In genomic region chr3:11718582-11719405, GRCh38 we compare ENCODE assay signal across 8 cellular contexts.
DNase-seq lines count a peak whose midpoint lies in the region; ATAC-seq and TF ChIP-seq lines count a peak whose summit lies in the region.

No MANE protein-coding gene starts in this region.

- peaks cover 10% of the 10 kb centered on the region for H3K4me1 Mint-ChIP-seq in memory B cell

- H3K4me3 Mint-ChIP-seq in memory B cell: peak overlapping the region; percentile 97

- peak; percentile 39 for ATAC-seq in memory B cell (ENCODE audit: low read depth)

- TF ChIP-seq CTCF in GM12864 (IDR thresholded peaks at IDR 0.05; ENCODE audit: low read depth, low read length, missing control alignments) (no peak), LNCaP clone FGC (IDR thresholded peaks at IDR 0.05; ENCODE audit: control insufficient read depth, extremely low read depth, insufficient read depth) (no peak)

- DNase-seq in GM12864 (ENCODE audit: low read depth) (no peak), H4 (ENCODE audit: low spot score) (peak; percentile 22), LNCaP clone FGC (ENCODE audit: low read depth) (no peak), memory B cell (ENCODE audit: low spot score in 2 of 2) (peak; percentile 21 to 23), NCI-H2081 (lab: John Stamatoyannopoulos, UW) (no peak)
- DNase-seq in activated CD4-positive, alpha-beta T cell treated with anti-CD3 and anti-CD28 coated beads, Interleukin-2, amount 50 U/mL, for 24 hours (ENCODE audit: low read depth in 1 of 2, low spot score in 1 of 2): peak; percentile 20 to 25
- peak; percentile 9 for DNase-seq in effector CD4-positive, alpha-beta T cell
- peak; percentile 63 for DNase-seq in stimulated activated CD8-positive, alpha-beta memory T cell treated with anti-CD3 and anti-CD28 coated beads, Interleukin-4, amount 100 ng/mL, for 48 hours

- no peaks in the 10 kb centered on the region for H3K27me3 Mint-ChIP-seq in memory B cell

- H3K9me3 Mint-ChIP-seq in memory B cell: no peaks in the 10 kb centered on the region

- peak overlapping the region; percentile 82 for H3K4me3 ChIP-seq in GM12864 (ENCODE audit: low read depth, low read length)
- peak overlapping the region; percentile 69 for H3K4me3 ChIP-seq in LNCaP clone FGC (ENCODE audit: low read depth, low read length)

- no peaks in the 10 kb centered on the region for H3K36me3 Mint-ChIP-seq in memory B cell

- peak overlapping the region; percentile 93 for H3K27ac Mint-ChIP-seq in memory B cell

Comparison
In these comparisons a context has a peak if more than half of its experiments do, and no peak if none do; other contexts are left out.
1. DNase-seq: peak in H4 (single experiment), activated CD4-positive, alpha-beta T cell treated with anti-CD3 and anti-CD28 coated beads, Interleukin-2, amount 50 U/mL, for 24 hours (2 of 2), effector CD4-positive, alpha-beta T cell (single experiment), memory B cell (2 of 2) and stimulated activated CD8-positive, alpha-beta memory T cell treated with anti-CD3 and anti-CD28 coated beads, Interleukin-4, amount 100 ng/mL, for 48 hours (single experiment); none in GM12864 (single experiment), LNCaP clone FGC (single experiment) and NCI-H2081 (0 of 2).